ENCODE assay signal across 20 cellular contexts in the genomic region with DNA sequence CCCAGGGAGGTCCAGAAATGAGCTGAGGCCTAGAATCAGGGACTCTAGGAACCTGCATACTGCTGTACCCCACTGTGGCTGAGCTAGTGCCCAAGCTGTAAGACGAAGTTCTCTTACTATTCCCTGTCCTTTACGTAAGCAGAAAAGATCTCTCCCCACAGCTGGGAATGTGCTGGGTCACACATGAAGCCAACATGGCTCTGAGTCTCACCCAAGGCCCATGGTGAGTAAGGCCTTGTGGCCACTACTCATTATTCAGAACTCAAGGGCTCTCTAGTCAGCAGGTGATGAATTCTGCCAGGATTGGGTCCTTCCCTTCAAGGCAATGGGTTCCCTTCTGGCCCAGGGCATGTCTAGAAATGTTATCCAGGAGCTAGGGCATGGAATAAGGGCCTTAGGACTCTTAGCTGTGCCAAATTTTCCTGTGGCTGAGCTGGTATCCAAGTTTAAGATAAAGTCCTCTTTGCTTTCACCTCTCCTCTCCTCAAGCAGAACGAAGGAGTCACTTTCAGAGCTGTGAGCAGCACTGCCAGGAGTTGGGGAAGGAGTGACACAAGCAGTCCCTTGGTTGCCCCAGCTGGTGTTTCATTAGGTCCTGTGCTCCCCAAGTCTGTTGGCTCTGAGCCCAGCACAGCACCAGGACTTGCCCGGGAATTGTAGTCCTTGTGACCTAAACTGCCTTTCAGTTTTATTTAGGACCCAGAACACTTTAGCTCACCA.
DNase-seq lines count a peak whose midpoint lies in the region; ATAC-seq, FAIRE-seq and TF ChIP-seq lines count a peak whose summit lies in the region.
"Had no signal": no experiment of that assay in that cellular context is flagged by ENCODE, and none has a peak within 500 bp of the region (broad histone marks: within the 10 kb centered on the region; RNA-seq: fewer than 3 reads in every experiment).

No MANE protein-coding gene starts in this region.

- no peak for TF ChIP-seq RAD21 in H1 (IDR thresholded peaks at IDR 0.05 in 1 of 2, conservative IDR thresholded peaks at IDR 0.05 in 1 of 2; ENCODE audit: low read depth in 2 of 2, low read length in 2 of 2)

- no peak overlapping the region for H3K4me3 ChIP-seq in H1 (ENCODE audit: extremely low read depth in 1 of 4, insufficient read depth in 2 of 4, low read depth in 3 of 4, low read length in 4 of 4)
- H3K4me3 ChIP-seq in neuronal stem cell (ENCODE audit: low read length in 2 of 2): no peak overlapping the region
- H3K4me3 ChIP-seq in effector memory CD4-positive, alpha-beta T cell (ENCODE audit: insufficient read depth, low read depth, low read length, poor library complexity, severe bottlenecking): no peak overlapping the region
- H3K4me3 ChIP-seq: HAP-1, MG63 had no signal

- H3K36me3 Mint-ChIP-seq in chondrocyte (ENCODE audit: low read depth): peaks cover 6% of the 10 kb centered on the region
- H3K36me3 Mint-ChIP-seq: IgD-negative memory B cell had no signal

- no peak overlapping the region for H2BK12ac ChIP-seq in H1 (ENCODE audit: low read depth, low read length)
- H2BK12ac ChIP-seq in neuronal stem cell (ENCODE audit: low read length): no peak overlapping the region

- ATAC-seq in HG02623 (IDR thresholded peaks at IDR 0.05; ENCODE audit: unreplicated experiment): no peak
- ATAC-seq in stimulated activated naive CD8-positive, alpha-beta T cell treated with anti-CD3 and anti-CD28 coated beads, Interleukin-15, Interleukin-2, amounts not matched to agents 100 U/mL and 50 U/mL, for 24 hours: no peak

- no peak overlapping the region for H2BK20ac ChIP-seq in H1 (ENCODE audit: low read length)

- POLR2A ChIA-PET in H1 (lab: Charles Lee; ENCODE audit: partially characterized antibody): no interaction called here

- TF ChIP-seq CTCF in H1 (IDR thresholded peaks at IDR 0.05; ENCODE audit: control extremely low read depth in 1 of 3, insufficient read depth in 1 of 3, low read depth in 1 of 3, low read length in 3 of 3) (no peak), chondrocyte (IDR thresholded peaks at IDR 0.05) (no peak)

- no peak overlapping the region for H3K4me3 Mint-ChIP-seq in chondrocyte (ENCODE audit: unreplicated experiment)
- H3K4me3 Mint-ChIP-seq: IgD-negative memory B cell had no signal

- no peaks in the 10 kb centered on the region for H4K20me1 ChIP-seq in H1 (replicated peaks in 1 of 2; ENCODE audit: control insufficient read depth in 1 of 2, insufficient read depth in 2 of 2, low read length in 2 of 2)

- H3K4me2 ChIP-seq in H1 (ENCODE audit: insufficient read depth in 1 of 2, low read depth in 2 of 2, low read length in 2 of 2) (no peak overlapping the region), neuronal stem cell (ENCODE audit: insufficient read depth, low read length, poor library complexity, severe bottlenecking) (no peak overlapping the region)

- H3K4me1 Mint-ChIP-seq in chondrocyte (ENCODE audit: low read depth): peaks cover 2% of the 10 kb centered on the region
- H3K4me1 Mint-ChIP-seq: IgD-negative memory B cell had no signal

- DNase-seq in DMS79 treated with DMSO at 0.1 percent for 48 hours (lab: John Stamatoyannopoulos, UW): peak; percentile 57
- DNase-seq in H54 (ENCODE audit: insufficient read length, low spot score): no peak
- no peak for DNase-seq in H1 (ENCODE audit: low read depth in 1 of 2, low spot score in 2 of 2)
- DNase-seq in neuronal stem cell (ENCODE audit: low spot score): no peak
- no peak for DNase-seq in effector memory CD4-positive, alpha-beta T cell
- no peak for DNase-seq in stimulated activated naive CD8-positive, alpha-beta T cell treated with anti-CD3 and anti-CD28 coated beads, Interleukin-15, Interleukin-2, amounts not matched to agents 100 U/mL and 50 U/mL, for 24 hours
- DNase-seq in chondrocyte (ENCODE audit: low spot score): no peak
- DNase-seq: Karpas-422, MG63, NCI-H1092, NCI-H1436 treated with DMSO at 0.1 percent for 48 hours, NCI-H2171, NCI-H748 treated with DMSO at 0.1 percent for 48 hours had no signal

- no peak overlapping the region for H3K14ac ChIP-seq in H1 (ENCODE audit: insufficient read length)
- H3K14ac ChIP-seq in neuronal stem cell (ENCODE audit: low read length): no peak overlapping the region

- H3K56ac ChIP-seq in H1 (replicated peaks; ENCODE audit: insufficient read length, low read depth, low read length): no peak overlapping the region

- H3K36me3 ChIP-seq in H1 (ENCODE audit: control insufficient read depth in 2 of 4, insufficient read depth in 4 of 4, low read length in 3 of 4): no peaks in the 10 kb centered on the region
- no peaks in the 10 kb centered on the region for H3K36me3 ChIP-seq in neuronal stem cell (replicated peaks in 1 of 2; ENCODE audit: control insufficient read depth in 2 of 2, insufficient read depth in 2 of 2, low read length in 2 of 2)
- H3K36me3 ChIP-seq in effector memory CD4-positive, alpha-beta T cell (ENCODE audit: control insufficient read depth, insufficient read depth, low read length): no peaks in the 10 kb centered on the region
- H3K36me3 ChIP-seq: HAP-1, MG63 had no signal

- H3K23me2 ChIP-seq in H1 (ENCODE audit: low read depth, low read length): no peaks in the 10 kb centered on the region; the same call in 1 of the 2 replicates

- TF ChIP-seq POLR2A in H54 (IDR thresholded peaks at IDR 0.05; ENCODE audit: low read depth, low read length): no peak
- no peak for TF ChIP-seq POLR2A in H1 (IDR thresholded peaks at IDR 0.05; ENCODE audit: control extremely low read depth in 1 of 2, low read depth in 2 of 2, low read length in 2 of 2)

- H3K27me3 Mint-ChIP-seq in chondrocyte (ENCODE audit: low read depth): no peaks in the 10 kb centered on the region
- H3K27me3 Mint-ChIP-seq: IgD-negative memory B cell had no signal

- H3K9me3 ChIP-seq in H1 (ENCODE audit: insufficient read depth in 2 of 2, low read depth in 1 of 2, low read length in 1 of 2) (no peaks in the 10 kb centered on the region), neuronal stem cell (replicated peaks in 1 of 2; ENCODE audit: control insufficient read depth in 2 of 2, insufficient read depth in 1 of 2, low read depth in 1 of 2, low read length in 2 of 2) (no peaks in the 10 kb centered on the region)
- H3K9me3 ChIP-seq in effector memory CD4-positive, alpha-beta T cell (ENCODE audit: control insufficient read depth, low read length): no peaks in the 10 kb centered on the region
- H3K9me3 ChIP-seq: HAP-1, MG63 had no signal

- H2BK120ac ChIP-seq in H1 (replicated peaks; ENCODE audit: low read depth, low read length) (no peak overlapping the region), neuronal stem cell (ENCODE audit: low read depth, low read length) (no peak overlapping the region)

- no peak overlapping the region for H3K27ac Mint-ChIP-seq in chondrocyte (ENCODE audit: unreplicated experiment)
- H3K27ac Mint-ChIP-seq: IgD-negative memory B cell had no signal

- H3K79me1 ChIP-seq in H1 (ENCODE audit: low read depth, low read length): no peaks in the 10 kb centered on the region
- H3K79me1 ChIP-seq in neuronal stem cell (ENCODE audit: low read depth, low read length): no peaks in the 10 kb centered on the region

- H3K27ac ChIP-seq in H1 (ENCODE audit: low read depth, low read length) (no peak overlapping the region), neuronal stem cell (replicated peaks; ENCODE audit: low read length) (no peak overlapping the region)
- no peak overlapping the region for H3K27ac ChIP-seq in effector memory CD4-positive, alpha-beta T cell (ENCODE audit: insufficient read depth, low read length, poor library complexity, severe bottlenecking)
- H3K27ac ChIP-seq: C4-2B, RWPE1 had no signal

- no peak overlapping the region for H2BK15ac ChIP-seq in H1 (ENCODE audit: low read length)
- H2BK15ac ChIP-seq in neuronal stem cell (ENCODE audit: low read length): no peak overlapping the region

- 42% methylated on average over 4 of the region's 4 CpGs; no CpG with 5 or more reads in 1 of the 2 experiments for WGBS in H1 (ENCODE audit: extremely low coverage in 1 of 2, insufficient coverage in 1 of 2, insufficient read length in 1 of 2, insufficient replicate concordance in 2 of 2, low coverage in 1 of 2, low lambda C conversion rate in 2 of 2, missing lambda C conversion rate in 1 of 2), 2 experiments
- WGBS in neuronal stem cell (ENCODE audit: extremely low coverage in 2 of 2, insufficient read length in 2 of 2, insufficient replicate concordance in 1 of 2), 2 donors: no CpG with 5 or more reads among the region's 4 CpGs

- no peak overlapping the region; the same call in 1 of the 2 replicates for H2AFZ ChIP-seq in H1 (ENCODE audit: low read length)
- H2AFZ ChIP-seq in neuronal stem cell (ENCODE audit: low read length): no peak overlapping the region

- TF ChIP-seq EP300 in H1 (IDR thresholded peaks at IDR 0.05; ENCODE audit: borderline replicate concordance in 1 of 2, low read depth in 2 of 2, low read length in 2 of 2): no peak

- H4K8ac ChIP-seq in H1 (ENCODE audit: extremely low read depth, insufficient read depth, low read length) (0 out of 2 replicates have a peak overlapping the region, but pooled peaks have one; percentile 4), neuronal stem cell (ENCODE audit: low read depth, low read length) (no peak overlapping the region)

- H3K9ac ChIP-seq in H1 (replicated peaks in 1 of 4; ENCODE audit: extremely low read depth in 1 of 4, low read depth in 3 of 4, low read length in 3 of 4): no peak overlapping the region
- H3K9ac ChIP-seq in neuronal stem cell (ENCODE audit: low read depth, low read length, poor library complexity): no peak overlapping the region

- H4K91ac ChIP-seq in H1 (replicated peaks; ENCODE audit: insufficient read length, low read length) (no peak overlapping the region), neuronal stem cell (ENCODE audit: low read depth, low read length, poor library complexity) (no peak overlapping the region)

- H3K4me1 ChIP-seq in H1 (replicated peaks in 1 of 4; ENCODE audit: control insufficient read depth in 3 of 4, insufficient read depth in 4 of 4, low read length in 3 of 4): no peaks in the 10 kb centered on the region
- H3K4me1 ChIP-seq in neuronal stem cell (ENCODE audit: control insufficient read depth in 2 of 2, insufficient read depth in 1 of 2, low read depth in 1 of 2, low read length in 2 of 2): peaks cover 0 to 4% of the 10 kb centered on the region in 2 donors
- no peaks in the 10 kb centered on the region for H3K4me1 ChIP-seq in effector memory CD4-positive, alpha-beta T cell (ENCODE audit: control insufficient read depth, insufficient read depth, low read length, poor library complexity, severe bottlenecking)
- H3K4me1 ChIP-seq: HAP-1 had no signal

- H3K23ac ChIP-seq in H1 (ENCODE audit: insufficient read length) (no peak overlapping the region), neuronal stem cell (ENCODE audit: low read depth, low read length, poor library complexity) (no peak overlapping the region)

- H2BK5ac ChIP-seq in H1 (ENCODE audit: low read depth, low read length) (no peak overlapping the region), neuronal stem cell (ENCODE audit: low read length) (peak overlapping the region; percentile 2)

- FAIRE-seq in H54 (lab: Jason Lieb, UNC) (peak; percentile 36), H1 (lab: Jason Lieb, UNC) (no peak)
- FAIRE-seq: D721Med, G401.6 had no signal

- peaks cover 27% of the 10 kb centered on the region for H3K9me3 Mint-ChIP-seq in chondrocyte (ENCODE audit: low read depth)

- H2AK5ac ChIP-seq in H1 (ENCODE audit: low read depth, low read length) (no peak overlapping the region), neuronal stem cell (ENCODE audit: low read depth, low read length) (no peak overlapping the region)

- H4K5ac ChIP-seq in H1 (ENCODE audit: insufficient read length, low read depth, low read length): no peak overlapping the region

- H3K79me2 ChIP-seq in H1 (ENCODE audit: control insufficient read depth in 1 of 2, insufficient read depth in 2 of 2, low read length in 2 of 2): no peaks in the 10 kb centered on the region

- H3K4ac ChIP-seq in H1 (replicated peaks; ENCODE audit: insufficient read length, low read depth, low read length) (no peak overlapping the region), neuronal stem cell (ENCODE audit: low read length) (no peak overlapping the region)

- H3K18ac ChIP-seq in H1 (ENCODE audit: extremely low read depth, low read length) (no peak overlapping the region), neuronal stem cell (ENCODE audit: low read length) (peak overlapping the region; percentile 44)

- CTCF ChIA-PET in H1 (lab: Charles Lee; ENCODE audit: partially characterized antibody): interaction anchor here (0.5 to 1.6 kb wide), 4 partner anchors 21 to 236 kb away, joined by 3 to 6 read pairs (median 4); no protein-coding TSS in a partner anchor

- H3K27me3 ChIP-seq in H1 (replicated peaks in 1 of 4; ENCODE audit: control insufficient read depth in 3 of 4, extremely low read depth in 1 of 4, insufficient read depth in 3 of 4, low read length in 3 of 4): no peaks in the 10 kb centered on the region
- no peaks in the 10 kb centered on the region for H3K27me3 ChIP-seq in neuronal stem cell (ENCODE audit: control insufficient read depth in 3 of 3, insufficient read depth in 3 of 3, low read depth in 1 of 3, low read length in 3 of 3)
- H3K27me3 ChIP-seq in effector memory CD4-positive, alpha-beta T cell (replicated peaks; ENCODE audit: control insufficient read depth, insufficient read depth, low read length, poor library complexity, severe bottlenecking): no peaks in the 10 kb centered on the region
- H3K27me3 ChIP-seq: MG63 had no signal
